Comparison of ENCODE assay signal across 31 cellular contexts in the genomic region with DNA sequence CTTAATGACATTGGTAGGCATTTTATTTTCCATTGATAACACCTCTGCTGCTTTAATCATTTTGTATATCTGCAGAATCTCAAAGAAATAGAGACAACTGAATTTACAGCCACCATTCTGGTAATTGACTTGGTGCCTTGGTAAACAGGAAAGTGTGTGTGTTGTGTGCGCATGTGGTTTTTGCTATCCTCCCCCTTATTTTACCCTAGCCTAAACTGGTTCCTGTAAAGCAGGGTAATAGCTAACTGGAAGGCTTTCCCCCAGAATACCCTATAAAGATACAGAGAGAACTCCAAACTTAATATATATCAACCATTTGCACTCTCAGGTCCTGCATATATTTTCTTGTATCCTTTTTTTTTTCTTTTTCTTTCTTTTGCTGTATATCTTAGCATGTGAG.
"Had no signal": no experiment of that assay in that cellular context is flagged by ENCODE, and none has a peak within 500 bp of the region (broad histone marks: within the 10 kb centered on the region; RNA-seq: fewer than 3 reads in every experiment).

No MANE protein-coding gene starts in this region.

- ATAC-seq: activated naive CD4-positive, alpha-beta T cell treated with anti-CD3 and anti-CD28 coated beads, Interleukin-2, amount 50 U/mL, for 72 hours; activated naive CD8-positive, alpha-beta T cell treated with anti-CD3 and anti-CD28 coated beads, Interleukin-2, amount 50 U/mL, for 24 hours; activated T-cell treated with anti-CD3 and anti-CD28 coated beads, Interleukin-2, amount 50 U/mL, for 4 hours; activated T-cell treated with anti-CD3 and anti-CD28 coated beads, Interleukin-2, amount 50 U/mL, for 72 hours; activated T-helper 17 cell treated with anti-CD3 and anti-CD28 coated beads, Interleukin-2, amount 50 U/mL, for 72 hours; body of pancreas had no signal

- H3K4me3 ChIP-seq: adrenal gland, ascending aorta, body of pancreas, breast epithelium, cardiac muscle cell had no signal

- H3K36me3 ChIP-seq: adrenal gland, ascending aorta, brain microvascular endothelial cell, breast epithelium, cardiac muscle cell had no signal

- H3K9me3 ChIP-seq: adrenal gland, ascending aorta, body of pancreas, breast epithelium had no signal

- H3K27me3 ChIP-seq: adrenal gland, ascending aorta, body of pancreas, brain microvascular endothelial cell, breast epithelium, cardiac muscle cell had no signal

- H3K4me1 ChIP-seq: adrenal gland, ascending aorta, body of pancreas, breast epithelium had no signal

- DNase-seq: activated effector memory CD4-positive, alpha-beta T cell treated with anti-CD3 and anti-CD28 coated beads, Interleukin-2, amount 50 U/mL, for 16 hours; activated effector memory CD4-positive, alpha-beta T cell treated with Interleukin-2 at 50 U/mL for 16 hours; activated gamma-delta T cell; activated gamma-delta T cell treated with Interleukin-2 at 50 U/mL for 16 hours; activated naive CD4-positive, alpha-beta T cell; activated naive CD4-positive, alpha-beta T cell treated with anti-CD3 and anti-CD28 coated beads for 36 hours; activated naive CD4-positive, alpha-beta T cell treated with anti-CD3 and anti-CD28 coated beads, Interleukin-2, amount 10 ng/mL, durations not matched to agents 7 days and 5 days; activated naive CD4-positive, alpha-beta T cell treated with anti-CD3 and anti-CD28 coated beads, Interleukin-2, amount 50 U/mL, for 16 hours; activated naive CD4-positive, alpha-beta T cell treated with Interleukin-2 at 50 U/mL for 16 hours; activated naive CD8-positive, alpha-beta T cell treated with anti-CD3 and anti-CD28 coated beads for 36 hours; activated naive CD8-positive, alpha-beta T cell treated with anti-CD3 and anti-CD28 coated beads, Interleukin-2, amount 10 ng/mL, durations not matched to agents 7 days and 5 days; activated naive CD8-positive, alpha-beta T cell treated with anti-CD3 and anti-CD28 coated beads, Interleukin-2, amount 50 U/mL, for 24 hours; activated T-cell treated with anti-CD3 and anti-CD28 coated beads, Interleukin-2, amount 50 U/mL, for 24 hours; activated T-cell treated with anti-CD3 and anti-CD28 coated beads, Interleukin-2, amount 50 U/mL, for 4 hours; activated T-cell treated with anti-CD3 and anti-CD28 coated beads, Interleukin-2, amount 50 U/mL, for 48 hours; activated T-cell treated with anti-CD3 and anti-CD28 coated beads, Interleukin-2, amount 50 U/mL, for 72 hours; adrenal gland; amniotic stem cell; amygdala; anterior cingulate cortex; aorta; body of pancreas; brain microvascular endothelial cell; caudate nucleus; central memory CD4-positive, alpha-beta T cell; cerebellar nuclear complex had no signal

- H3K27ac ChIP-seq: adrenal gland, ascending aorta, body of pancreas, brain microvascular endothelial cell, breast epithelium, cardiac muscle cell had no signal
